In genomic region chr17:58794508-58794907, GRCh38 we compare ENCODE assay signal across 3 cellular contexts. TPM values are rescaled to one million over a fixed set of nuclear protein-coding genes. Genes with fewer than 3 reads are reported as not detected.
"Had no signal": no experiment of that assay in that cellular context is flagged by ENCODE, and none has a peak within 500 bp of the region (broad histone marks: within the 10 kb centered on the region; RNA-seq: fewer than 3 reads in every experiment).

No MANE protein-coding gene starts in this region.

RNA-seq across cellular contexts. Expression of gene PPM1E, which starts 38.9 kb away (rescaled TPM):
- total RNA-seq: HepG2, HT-29 had no signal
- polyA plus RNA-seq: IgD-negative memory B cell had no signal
